In genomic region chr4:74314944-74315343, GRCh38 we compare ENCODE assay signal across 24 cellular contexts. TPM values are rescaled to one million over a fixed set of nuclear protein-coding genes. Genes with fewer than 3 reads are reported as not detected.
DNase-seq lines count a peak whose midpoint lies in the region; ATAC-seq, FAIRE-seq and TF ChIP-seq lines count a peak whose summit lies in the region.
"Had no signal": no experiment of that assay in that cellular context is flagged by ENCODE, and none has a peak within 500 bp of the region (broad histone marks: within the 10 kb centered on the region; RNA-seq: fewer than 3 reads in every experiment).

No MANE protein-coding gene starts in this region.

- H4K20me1 ChIP-seq in GM12878 (ENCODE audit: control insufficient read depth, insufficient read depth): no peaks in the 10 kb centered on the region
- H4K20me1 ChIP-seq: BLaER1 treated with 17β-estradiol and CSF1 and Interleukin-3, amounts not matched to agents 10 nM and 100 nM had no signal

- no peak for TF ChIP-seq CTCF in GM12878 (IDR thresholded peaks at IDR 0.05 in 2 of 3, conservative IDR thresholded peaks at IDR 0.05 in 1 of 3; ENCODE audit: control insufficient read depth in 2 of 3, extremely low read depth in 1 of 3, insufficient read depth in 1 of 3, low read depth in 3 of 3, low read length in 3 of 3)
- TF ChIP-seq CTCF in suprapubic skin (IDR thresholded peaks at IDR 0.05): no peak

- WGBS in GM12878 (ENCODE audit: insufficient coverage, insufficient replicate concordance, low lambda C conversion rate, missing lambda C conversion rate): 32% methylated on average over 2 of the region's 2 CpGs
- 76% methylated on average over 2 of the region's 2 CpGs for WGBS in suprapubic skin

- H3K4me1 ChIP-seq in GM12878 (ENCODE audit: control insufficient read depth, insufficient read depth, low read length) (peaks cover 9% of the 10 kb centered on the region), suprapubic skin (no peaks in the 10 kb centered on the region)
- H3K4me1 ChIP-seq: BE2C, HAP-1 had no signal

- in situ Hi-C loops in GM12878 (cut with MboI): loop anchor here (5.0 kb wide), 1 partner anchor 123 kb away; no protein-coding TSS in a partner anchor

- ATAC-seq in GM18868 (IDR thresholded peaks at IDR 0.05; ENCODE audit: unreplicated experiment) (peak; percentile 57), HG02642 (IDR thresholded peaks at IDR 0.05; ENCODE audit: poor library complexity, unreplicated experiment) (peak; percentile 23), GM12878 (peak; percentile 54)
- ATAC-seq: A549 had no signal

- H3K4me2 ChIP-seq in GM12878 (ENCODE audit: control insufficient read depth, insufficient read depth): peak overlapping the region; percentile 35
- H3K4me2 ChIP-seq: A549; BLaER1 treated with 17β-estradiol and CSF1 and Interleukin-3, amounts not matched to agents 10 nM and 100 nM had no signal

- TF ChIP-seq POLR2A in GM12878 (IDR thresholded peaks at IDR 0.05; ENCODE audit: low read depth, low read length): no peak
- no peak for TF ChIP-seq POLR2A in suprapubic skin (IDR thresholded peaks at IDR 0.05)

- no peak for FAIRE-seq in GM12878 (lab: Jason Lieb, UNC)
- FAIRE-seq in urothelium cell line (lab: Jason Lieb, UNC): peak; percentile 5
- FAIRE-seq: A549, H54 had no signal

- SMC1A ChIA-PET in GM12878 (lab: Charles Lee; ENCODE audit: uncharacterized antibody, unreplicated experiment): interaction anchor here (1.1 to 1.2 kb wide), 2 partner anchors 87 to 126 kb away, joined by 4 to 5 read pairs; no protein-coding TSS in a partner anchor

- intact Hi-C loops in GM12878 (cut with micrococcal nuclease; ENCODE audit: unreplicated experiment): no loop called here

- TF ChIP-seq EP300 in GM12878 (IDR thresholded peaks at IDR 0.05; ENCODE audit: borderline replicate concordance in 1 of 2, control insufficient read depth in 1 of 2, low read depth in 2 of 2, low read length in 2 of 2): no peak
- no peak for TF ChIP-seq EP300 in suprapubic skin (IDR thresholded peaks at IDR 0.05)

- no peak overlapping the region for H3K4me3 ChIP-seq in GM12878
- no peak overlapping the region for H3K4me3 ChIP-seq in suprapubic skin
- H3K4me3 ChIP-seq: A549; BLaER1 treated with 17β-estradiol and CSF1 and Interleukin-3, amounts not matched to agents 10 nM and 100 nM; HAP-1 had no signal

- no peak overlapping the region for H2AFZ ChIP-seq in GM12878 (ENCODE audit: control insufficient read depth, low read depth, low read length)

- TF ChIP-seq RAD21 in GM12878 (IDR thresholded peaks at IDR 0.05; ENCODE audit: insufficient read depth, low read depth, low read length): no peak

- POLR2A ChIA-PET in GM12878 (lab: Charles Lee): no interaction called here

- no TSS peak for BruUV-seq in GM12878 (replicated peaks; lab: Mats Ljungman, UMichigan)

- DNase-seq in GM12878 (ENCODE audit: low read depth, low spot score) (no peak), urothelium cell line (ENCODE audit: low spot score) (no peak), suprapubic skin (ENCODE audit: low spot score in 2 of 2) (no peak), amygdala (lab: John Stamatoyannopoulos, UW) (no peak), NCI-H1694 (lab: John Stamatoyannopoulos, UW) (no peak)
- DNase-seq: 8988T; ACHN; AML-193; BE2C; CD4-positive, alpha-beta T cell; CD8-positive, alpha-beta memory T cell; DMS53; DMS79 treated with DMSO at 0.1 percent for 48 hours; GF-D8; GOT3; HFFc6 had no signal

- no peaks in the 10 kb centered on the region for H3K36me3 ChIP-seq in GM12878 (ENCODE audit: control insufficient read depth in 2 of 2, insufficient read depth in 2 of 2, low read length in 1 of 2)
- no peaks in the 10 kb centered on the region for H3K36me3 ChIP-seq in suprapubic skin
- H3K36me3 ChIP-seq: BE2C; BLaER1 treated with 17β-estradiol and CSF1 and Interleukin-3, amounts not matched to agents 10 nM and 100 nM; HAP-1 had no signal

- H3K27me3 ChIP-seq in GM12878 (replicated peaks in 1 of 2; ENCODE audit: control insufficient read depth in 2 of 2, insufficient read depth in 2 of 2, low read length in 1 of 2) (no peaks in the 10 kb centered on the region), suprapubic skin (no peaks in the 10 kb centered on the region)
- H3K27me3 ChIP-seq: BLaER1 treated with 17β-estradiol and CSF1 and Interleukin-3, amounts not matched to agents 10 nM and 100 nM had no signal

- RAD21 ChIA-PET in GM12878 (lab: Charles Lee; ENCODE audit: unreplicated experiment): interaction anchor here (2.0 kb wide), 1 partner anchor 126 kb away, joined by 6 read pairs; no protein-coding TSS in a partner anchor

- CTCF ChIA-PET in GM12878 (lab: Yijun Ruan, JAX): interaction anchor here (0.5 to 7.1 kb wide), 3 partner anchors 84 to 126 kb away, joined by 3 to 55 read pairs (median 20); no protein-coding TSS in a partner anchor

- H3K79me2 ChIP-seq in GM12878 (ENCODE audit: control insufficient read depth, insufficient read depth, low read length): no peaks in the 10 kb centered on the region

- H3K27ac ChIP-seq in GM12878 (ENCODE audit: control insufficient read depth, insufficient read depth): no peak overlapping the region
- no peak overlapping the region for H3K27ac ChIP-seq in suprapubic skin
- H3K27ac ChIP-seq: A549; BLaER1 treated with 17β-estradiol and CSF1 and Interleukin-3, amounts not matched to agents 10 nM and 100 nM had no signal

- H3K9ac ChIP-seq in GM12878 (ENCODE audit: control insufficient read depth, insufficient read depth, low read length): no peak overlapping the region
- H3K9ac ChIP-seq: BLaER1 treated with 17β-estradiol and CSF1 and Interleukin-3, amounts not matched to agents 10 nM and 100 nM had no signal

- no peaks in the 10 kb centered on the region for H3K9me3 ChIP-seq in GM12878 (replicated peaks; ENCODE audit: control insufficient read depth, insufficient read depth, low read length)
- no peaks in the 10 kb centered on the region for H3K9me3 ChIP-seq in suprapubic skin
- H3K9me3 ChIP-seq: A549; BE2C; BLaER1 treated with 17β-estradiol and CSF1 and Interleukin-3, amounts not matched to agents 10 nM and 100 nM; HAP-1 had no signal

TF ChIP-seq in GM12878, 131 proteins besides CTCF, POLR2A, EP300 and RAD21 (continues in another document):
- TF ChIP-seq GATAD2B (conservative IDR thresholded peaks at IDR 0.05; ENCODE audit: low read depth) (no peak), NFIC (IDR thresholded peaks at IDR 0.05; ENCODE audit: low read depth, low read length) (peak; percentile 20; the same call in 1 of the 2 replicates), RUNX3 (IDR thresholded peaks at IDR 0.05; ENCODE audit: low read length) (peak; percentile 22; the same call in 1 of the 2 replicates), SUZ12 (IDR thresholded peaks at IDR 0.05; ENCODE audit: unreplicated experiment) (no peak), ZBED1 (IDR thresholded peaks at IDR 0.05; ENCODE audit: borderline replicate concordance) (no peak)

RNA-seq across cellular contexts. Expression of gene EPGN, which starts 6.7 kb away (rescaled TPM):
- 0.83 and 2.8 TPM in 2 replicates for total RNA-seq in GM12878 (2013; cell fraction: nucleolus; rRNA removed)
- total RNA-seq in GM12878 (2014; rRNA removed) (not detected in 2 replicates), GM12878 (2014; rRNA removed; fragmentation: Illumina TruSeq; extraction: Trizol) (0.54 TPM in 1 of 2 replicates, not detected in the other), GM12878 (2021) (not detected in 2 replicates), suprapubic skin (10 to 100 TPM in 3 of 4 donors, 1 to 10 TPM in 1; 8.8 to 28.2 (median 16.5) TPM)
- not detected for polyA plus RNA-seq in GM12878 (2011; ENCODE audit: low read depth)
- polyA plus RNA-seq in GM12878 (2011; rRNA removed) (0.42 and 0.45 TPM in 2 replicates), GM12878 (2014; fragmentation: Illumina TruSeq; extraction: Trizol) (0.12 TPM in 1 of 2 replicates, not detected in the other), GM12878 (2014; fragmentation: Nextera tagmentation; extraction: Ambion mirVana) (under 1 TPM in 1 of 2 experiments, not detected in 1; 0.06 TPM), GM12878 (2014; rRNA removed) (not detected in 2 replicates), GM12878 (2016; fragmentation: Nextera tagmentation; extraction: Ambion mirVana) (not detected)
- 0.04 TPM in 1 of 2 replicates, not detected in the other for polyA plus RNA-seq in GM12878 (2011; cell fraction: cytosol; rRNA removed)
- 0.25 and 0.27 TPM in 2 replicates for polyA plus RNA-seq in GM12878 (2011; cell fraction: nucleus; rRNA removed)
- polyA plus RNA-seq in GM12878 (2012): not detected in 2 replicates
- polyA minus RNA-seq in GM12878 (2011; rRNA and poly(A)+ RNA removed): 0.21 and 0.66 TPM in 2 replicates
- polyA minus RNA-seq in GM12878 (2011; cell fraction: cytosol; rRNA and poly(A)+ RNA removed): not detected in 2 replicates
- polyA minus RNA-seq in GM12878 (2011; cell fraction: nucleus; rRNA and poly(A)+ RNA removed): 0.36 and 1.1 TPM in 2 replicates
- total RNA-seq: CD8-positive, alpha-beta memory T cell; G401 had no signal
- polyA plus RNA-seq: A549; CD14-positive monocyte; CD8-positive, alpha-beta memory T cell had no signal

RNA-seq across cellular contexts. Expression of gene EREG, which starts 50.0 kb away (rescaled TPM):
- total RNA-seq in GM12878 (2013; cell fraction: nucleolus; rRNA removed): not detected in 2 replicates
- total RNA-seq in GM12878 (2014; rRNA removed): not detected in 2 replicates
- not detected in 2 replicates for total RNA-seq in GM12878 (2014; rRNA removed; fragmentation: Illumina TruSeq; extraction: Trizol)
- 0.05 TPM in 1 of 2 replicates, not detected in the other for total RNA-seq in GM12878 (2021)
- polyA plus RNA-seq in GM12878 (2011; ENCODE audit: low read depth): not detected
- polyA plus RNA-seq in GM12878 (2011; rRNA removed): not detected in 2 replicates
- not detected in 2 replicates for polyA plus RNA-seq in GM12878 (2011; cell fraction: cytosol; rRNA removed)
- polyA plus RNA-seq in GM12878 (2011; cell fraction: nucleus; rRNA removed): not detected in 2 replicates
- polyA plus RNA-seq in GM12878 (2012): 0.03 and 0.06 TPM in 2 replicates
- polyA plus RNA-seq in GM12878 (2014; fragmentation: Illumina TruSeq; extraction: Trizol): not detected in 2 replicates
- not detected for polyA plus RNA-seq in GM12878 (2014; fragmentation: Nextera tagmentation; extraction: Ambion mirVana)
- polyA plus RNA-seq in GM12878 (2014; rRNA removed): not detected in 2 replicates
- not detected for polyA plus RNA-seq in GM12878 (2016; fragmentation: Nextera tagmentation; extraction: Ambion mirVana)
- not detected in 2 replicates for polyA minus RNA-seq in GM12878 (2011; rRNA and poly(A)+ RNA removed)
- not detected in 2 replicates for polyA minus RNA-seq in GM12878 (2011; cell fraction: cytosol; rRNA and poly(A)+ RNA removed)
- not detected in 2 replicates for polyA minus RNA-seq in GM12878 (2011; cell fraction: nucleus; rRNA and poly(A)+ RNA removed)
- total RNA-seq in suprapubic skin: 10 to 100 TPM in 2 of 4 donors, 1 to 10 TPM in 2; 9.4 to 63.8 (median 31.6) TPM
- total RNA-seq: CD8-positive, alpha-beta memory T cell; G401 had no signal
- polyA plus RNA-seq: CD8-positive, alpha-beta memory T cell had no signal

Comparison
In these comparisons a context has a peak if more than half of its experiments do, and no peak if none do; other contexts are left out.
1. RNA of gene EREG, which starts 50.0 kb away (total RNA-seq): 9.4 to 63.8 TPM in suprapubic skin; 0.05 TPM in GM12878; every median in the first group is over 4 times any median in the second.
2. Peak in every context shown above with its lines, with median percentiles within 50 percentile points of each other: ATAC-seq.